ENCODE assay signal across 18 cellular contexts in the genomic region with DNA sequence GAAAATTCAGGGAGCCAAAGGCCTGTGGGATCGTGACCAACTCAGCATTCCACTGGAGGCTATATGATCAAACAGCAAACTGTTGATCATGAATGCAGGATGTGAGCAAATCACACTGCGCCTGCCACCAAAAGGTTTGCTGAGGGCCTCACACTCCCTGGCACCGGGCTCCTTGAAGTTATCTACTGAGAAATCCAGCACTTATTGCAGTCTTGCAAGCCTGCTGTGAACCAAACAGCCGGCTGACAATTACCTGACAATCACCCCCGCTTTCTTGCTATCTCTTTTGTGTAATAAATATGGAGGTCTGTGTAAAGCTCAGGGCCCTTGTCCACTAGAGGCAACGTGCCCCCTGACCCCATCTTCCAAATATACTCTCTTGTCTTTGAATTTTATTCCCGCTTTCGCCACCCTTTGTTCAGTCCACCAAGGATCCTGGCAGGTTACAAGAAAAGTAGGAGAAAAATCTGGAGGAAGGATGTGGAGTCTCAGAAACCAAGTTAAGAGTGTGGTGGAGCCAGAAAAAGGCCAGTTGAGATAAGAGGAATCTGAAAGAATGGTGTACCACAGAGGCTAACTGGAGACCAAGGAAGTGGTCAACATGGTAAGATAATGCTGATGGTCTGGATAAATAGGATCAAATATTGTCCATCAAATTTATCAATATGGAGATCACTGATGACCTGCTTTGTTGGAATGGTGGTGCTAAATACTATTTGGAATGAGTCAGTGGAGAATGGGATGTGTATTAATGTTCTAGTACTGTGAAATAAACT.
DNase-seq lines count a peak whose midpoint lies in the region; ATAC-seq, FAIRE-seq and TF ChIP-seq lines count a peak whose summit lies in the region.
"Had no signal": no experiment of that assay in that cellular context is flagged by ENCODE, and none has a peak within 500 bp of the region (broad histone marks: within the 10 kb centered on the region; RNA-seq: fewer than 3 reads in every experiment).

No MANE protein-coding gene starts in this region.

- no peaks in the 10 kb centered on the region for H4K20me1 ChIP-seq in GM12878 (ENCODE audit: control insufficient read depth, insufficient read depth)

- no peaks in the 10 kb centered on the region for H3K27me3 ChIP-seq in GM12878 (replicated peaks in 1 of 2; ENCODE audit: control insufficient read depth in 2 of 2, insufficient read depth in 2 of 2, low read length in 1 of 2)
- H3K27me3 ChIP-seq: stomach had no signal

- CTCF ChIA-PET in GM12878 (lab: Yijun Ruan, JAX): interaction anchor here (1.0 to 1.7 kb wide), 3 partner anchors 21 to 86 kb away, joined by 3 read pairs; no protein-coding TSS in a partner anchor

- no peak for FAIRE-seq in GM12878 (lab: Jason Lieb, UNC)
- FAIRE-seq: islet of Langerhans had no signal

- DNase-seq in GM12878 (ENCODE audit: low read depth, low spot score) (no peak), SW480 (ENCODE audit: low spot score) (no peak), NCI-H1694 treated with DMSO at 0.1 percent for 48 hours (lab: John Stamatoyannopoulos, UW) (no peak), omental fat pad (ENCODE audit: low spot score) (no peak), T-helper 1 cell (no peak)
- DNase-seq: activated T-cell treated with anti-CD3 and anti-CD28 coated beads for 4 hours; foreskin fibroblast; Karpas-422; NCI-H2029; NK-92 treated with Interleukin-12 subunit alpha and Interleukin-12 subunit beta, amount 100 ng/mL, for 24 hours; retina; stomach had no signal

- no peak overlapping the region for H2AFZ ChIP-seq in GM12878 (ENCODE audit: control insufficient read depth, low read depth, low read length)

- no peaks in the 10 kb centered on the region for H3K36me3 ChIP-seq in GM12878 (ENCODE audit: control insufficient read depth in 2 of 2, insufficient read depth in 2 of 2, low read length in 1 of 2)
- H3K36me3 ChIP-seq: stomach had no signal

- no peak overlapping the region for H3K4me3 ChIP-seq in GM12878
- H3K4me3 ChIP-seq: stomach had no signal

- SMC1A ChIA-PET in GM12878 (lab: Charles Lee; ENCODE audit: uncharacterized antibody, unreplicated experiment): interaction anchor here (0.8 to 1.6 kb wide), 7 partner anchors 11 to 59 kb away, joined by 3 to 7 read pairs (median 3); no protein-coding TSS in a partner anchor

- BruUV-seq in GM12878 (replicated peaks; lab: Mats Ljungman, UMichigan): no TSS peak

- in situ Hi-C loops in GM12878 (cut with MboI): no loop called here

- RAD21 ChIA-PET in GM12878 (lab: Charles Lee; ENCODE audit: unreplicated experiment): interaction anchor here (0.9 to 1.7 kb wide), 3 partner anchors 13 to 44 kb away, joined by 3 to 7 read pairs (median 4); no protein-coding TSS in a partner anchor

- no peaks in the 10 kb centered on the region for H3K79me2 ChIP-seq in GM12878 (ENCODE audit: control insufficient read depth, insufficient read depth, low read length)

- peak; percentile 34 for ATAC-seq in GM18870 (IDR thresholded peaks at IDR 0.05; ENCODE audit: unreplicated experiment)
- ATAC-seq in GM21529 (IDR thresholded peaks at IDR 0.05; ENCODE audit: unreplicated experiment): peak; percentile 23
- ATAC-seq in HG03066 (IDR thresholded peaks at IDR 0.05; ENCODE audit: low read depth, unreplicated experiment): peak; percentile 21
- ATAC-seq in GM12878: peak; percentile 63
- ATAC-seq in omental fat pad (ENCODE audit: low FRiP score): no peak

- TF ChIP-seq CTCF in GM12878 (IDR thresholded peaks at IDR 0.05 in 2 of 3, conservative IDR thresholded peaks at IDR 0.05 in 1 of 3; ENCODE audit: control insufficient read depth in 2 of 3, extremely low read depth in 1 of 3, insufficient read depth in 1 of 3, low read depth in 3 of 3, low read length in 3 of 3): no peak
- TF ChIP-seq CTCF in omental fat pad (IDR thresholded peaks at IDR 0.05): no peak

- POLR2A ChIA-PET in GM12878 (lab: Charles Lee): interaction anchor here (1.1 kb wide), 1 partner anchor 18 kb away, joined by 3 read pairs; no protein-coding TSS in a partner anchor

- TF ChIP-seq POLR2A in GM12878 (IDR thresholded peaks at IDR 0.05; ENCODE audit: low read depth, low read length): no peak

- intact Hi-C loops in GM12878 (cut with micrococcal nuclease; ENCODE audit: unreplicated experiment): no loop called here

- H3K4me1 ChIP-seq in GM12878 (ENCODE audit: control insufficient read depth, insufficient read depth, low read length): peaks cover 9% of the 10 kb centered on the region
- H3K4me1 ChIP-seq: stomach had no signal

- no peaks in the 10 kb centered on the region for H3K9me3 ChIP-seq in GM12878 (replicated peaks; ENCODE audit: control insufficient read depth, insufficient read depth, low read length)
- H3K9me3 ChIP-seq: stomach had no signal

- H3K4me2 ChIP-seq in GM12878 (ENCODE audit: control insufficient read depth, insufficient read depth): 0 out of 2 replicates have a peak overlapping the region, but pooled peaks have one; percentile 17

- no peak for TF ChIP-seq RAD21 in GM12878 (IDR thresholded peaks at IDR 0.05; ENCODE audit: insufficient read depth, low read depth, low read length)

- no peak overlapping the region for H3K27ac ChIP-seq in GM12878 (ENCODE audit: control insufficient read depth, insufficient read depth)
- H3K27ac ChIP-seq: C4-2B, stomach, VCaP had no signal

- WGBS in GM12878 (ENCODE audit: insufficient coverage, insufficient replicate concordance, low lambda C conversion rate, missing lambda C conversion rate): 56% methylated on average over 8 of the region's 8 CpGs

- TF ChIP-seq EP300 in GM12878 (IDR thresholded peaks at IDR 0.05; ENCODE audit: borderline replicate concordance in 1 of 2, control insufficient read depth in 1 of 2, low read depth in 2 of 2, low read length in 2 of 2): no peak

- H3K9ac ChIP-seq in GM12878 (ENCODE audit: control insufficient read depth, insufficient read depth, low read length): no peak overlapping the region

TF ChIP-seq in GM12878, 131 proteins besides CTCF, POLR2A, EP300 and RAD21:
- TF ChIP-seq RELA (IDR thresholded peaks at IDR 0.05; ENCODE audit: borderline replicate concordance, partially characterized antibody) (no peak), EZH2 (IDR thresholded peaks at IDR 0.05; ENCODE audit: borderline replicate concordance, control insufficient read depth, low read depth, low read length) (no peak), EED (IDR thresholded peaks at IDR 0.05; ENCODE audit: low read depth) (no peak), ATF7 (IDR thresholded peaks at IDR 0.05; ENCODE audit: low read depth) (no peak), KLF5 (IDR thresholded peaks at IDR 0.05; ENCODE audit: partially characterized antibody) (no peak), CHD4 (IDR thresholded peaks at IDR 0.05) (no peak)
- TF ChIP-seq, protein P1, sequence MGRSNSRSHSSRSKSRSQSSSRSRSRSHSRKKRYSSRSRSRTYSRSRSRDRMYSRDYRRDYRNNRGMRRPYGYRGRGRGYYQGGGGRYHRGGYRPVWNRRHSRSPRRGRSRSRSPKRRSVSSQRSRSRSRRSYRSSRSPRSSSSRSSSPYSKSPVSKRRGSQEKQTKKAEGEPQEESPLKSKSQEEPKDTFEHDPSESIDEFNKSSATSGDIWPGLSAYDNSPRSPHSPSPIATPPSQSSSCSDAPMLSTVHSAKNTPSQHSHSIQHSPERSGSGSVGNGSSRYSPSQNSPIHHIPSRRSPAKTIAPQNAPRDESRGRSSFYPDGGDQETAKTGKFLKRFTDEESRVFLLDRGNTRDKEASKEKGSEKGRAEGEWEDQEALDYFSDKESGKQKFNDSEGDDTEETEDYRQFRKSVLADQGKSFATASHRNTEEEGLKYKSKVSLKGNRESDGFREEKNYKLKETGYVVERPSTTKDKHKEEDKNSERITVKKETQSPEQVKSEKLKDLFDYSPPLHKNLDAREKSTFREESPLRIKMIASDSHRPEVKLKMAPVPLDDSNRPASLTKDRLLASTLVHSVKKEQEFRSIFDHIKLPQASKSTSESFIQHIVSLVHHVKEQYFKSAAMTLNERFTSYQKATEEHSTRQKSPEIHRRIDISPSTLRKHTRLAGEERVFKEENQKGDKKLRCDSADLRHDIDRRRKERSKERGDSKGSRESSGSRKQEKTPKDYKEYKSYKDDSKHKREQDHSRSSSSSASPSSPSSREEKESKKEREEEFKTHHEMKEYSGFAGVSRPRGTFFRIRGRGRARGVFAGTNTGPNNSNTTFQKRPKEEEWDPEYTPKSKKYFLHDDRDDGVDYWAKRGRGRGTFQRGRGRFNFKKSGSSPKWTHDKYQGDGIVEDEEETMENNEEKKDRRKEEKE (IDR thresholded peaks at IDR 0.05): no peak
